7 cellular contexts compared by ENCODE assay signal in genomic region chr1:905071-905749, GRCh38. TPM values are rescaled to one million over a fixed set of nuclear protein-coding genes. Genes with fewer than 3 reads are reported as not detected.
DNase-seq lines count a peak whose midpoint lies in the region; ATAC-seq, FAIRE-seq and TF ChIP-seq lines count a peak whose summit lies in the region.

No MANE protein-coding gene starts in this region.

- 8% methylated on average over 39 of the region's 49 CpGs for WGBS in mesenchymal stem cell
- WGBS in aorta, 2 donors = 6 to 7% methylated on average over 43 to 49 of the region's 49 CpGs

- no peak overlapping the region for H2BK15ac ChIP-seq in mesenchymal stem cell (ENCODE audit: low read depth, poor library complexity, severe bottlenecking)

- H2AK5ac ChIP-seq in mesenchymal stem cell (ENCODE audit: low read length, severe bottlenecking) = no peak overlapping the region

- in situ Hi-C loops in GM13976 (cut with MboI; ENCODE audit: low sequenced_read_pairs, unreplicated experiment) = loop anchor here (10.0 kb wide), 1 partner anchor 60 kb away; the partner anchor contains the start of genes KLHL17 and PLEKHN1

- H2BK120ac ChIP-seq in mesenchymal stem cell (ENCODE audit: low read depth, low read length) = no peak overlapping the region

- H2BK5ac ChIP-seq in mesenchymal stem cell (ENCODE audit: low read depth, low read length, poor library complexity, severe bottlenecking) = no peak overlapping the region

- no peak overlapping the region for H3K4ac ChIP-seq in mesenchymal stem cell (ENCODE audit: low read depth in 1 of 2, low read length in 2 of 2)

- H3K9ac ChIP-seq in mesenchymal stem cell (ENCODE audit: low read length) = peak overlapping the region; percentile 27

- H3K4me1 ChIP-seq in mesenchymal stem cell (ENCODE audit: control insufficient read depth, insufficient read depth, low read depth, low read length) (peaks cover 29% of the 10 kb centered on the region), aorta (ENCODE audit: control insufficient read depth in 1 of 2, insufficient read depth in 2 of 2, low read length in 2 of 2) (no peaks in the 10 kb centered on the region)

- H3K14ac ChIP-seq in mesenchymal stem cell (ENCODE audit: low read length in 2 of 2) = no peak overlapping the region

- H3K36me3 Mint-ChIP-seq in chondrocyte (ENCODE audit: low read depth) = no peaks in the 10 kb centered on the region

- peaks cover 3% of the 10 kb centered on the region for H3K27me3 Mint-ChIP-seq in chondrocyte (ENCODE audit: low read depth)

- H3K4me3 Mint-ChIP-seq in chondrocyte (ENCODE audit: unreplicated experiment) = peak overlapping the region; percentile 73

- peaks cover 0 to 2% of the 10 kb centered on the region in 2 experiments for H3K36me3 ChIP-seq in mesenchymal stem cell (ENCODE audit: control insufficient read depth in 1 of 2, insufficient read depth in 2 of 2, low read depth in 1 of 2, low read length in 2 of 2)
- H3K36me3 ChIP-seq in aorta (ENCODE audit: control insufficient read depth in 1 of 2, insufficient read depth in 2 of 2, low read length in 1 of 2) = no peaks in the 10 kb centered on the region

- peak overlapping the region in 1 of 2 experiments; percentile 22 for H3K18ac ChIP-seq in mesenchymal stem cell (ENCODE audit: low read depth in 1 of 2, low read length in 2 of 2)

- H3K9me3 Mint-ChIP-seq in chondrocyte (ENCODE audit: low read depth) = no peaks in the 10 kb centered on the region

- peaks cover 19 to 21% of the 10 kb centered on the region in 2 experiments for H3K27me3 ChIP-seq in mesenchymal stem cell (ENCODE audit: control insufficient read depth in 1 of 2, insufficient read depth in 1 of 2, low read length in 2 of 2)
- no peaks in the 10 kb centered on the region for H3K27me3 ChIP-seq in aorta (ENCODE audit: control insufficient read depth in 1 of 2, insufficient read depth in 2 of 2, low read length in 1 of 2)

- peak; percentile 79 for DNase-seq in GM13976 (ENCODE audit: low spot score)
- DNase-seq in NCI-H1105 treated with DMSO at 0.1 percent for 48 hours (lab: John Stamatoyannopoulos, UW) = peak; percentile 43
- DNase-seq in chondrocyte (ENCODE audit: low spot score) = peak; percentile 88
- peak; percentile 73 for DNase-seq in mesenchymal stem cell
- DNase-seq in aorta = peak; percentile 79 to 88
- no peak for DNase-seq in RCC 7860 (ENCODE audit: low spot score)

- intact Hi-C loops in aorta (cut with DNase I) = loop anchor here (5.0 to 10.0 kb wide), 3 partner anchors 37 to 160 kb away; partner anchors contain the start of gene NOC2L (in 1 of the 2)

- H2BK12ac ChIP-seq in mesenchymal stem cell (ENCODE audit: low read length in 2 of 2) = peak overlapping the region in 1 of 2 experiments; percentile 7

- H3K27ac ChIP-seq in mesenchymal stem cell (ENCODE audit: low read length, poor library complexity, severe bottlenecking) (no peak overlapping the region), aorta (ENCODE audit: low read depth in 1 of 2, low read length in 2 of 2) (no peak overlapping the region)

- no peak overlapping the region for H4K8ac ChIP-seq in mesenchymal stem cell (ENCODE audit: low read length)

- H3K79me1 ChIP-seq in mesenchymal stem cell (replicated peaks; ENCODE audit: low read length, poor library complexity, severe bottlenecking) = no peaks in the 10 kb centered on the region

- H3K4me1 Mint-ChIP-seq in chondrocyte (ENCODE audit: low read depth) = peaks cover 13% of the 10 kb centered on the region

- TF ChIP-seq CTCF in GM13976 (IDR thresholded peaks at IDR 0.05; ENCODE audit: borderline replicate concordance, control extremely low read depth, extremely low read depth, insufficient read depth, missing control alignments) (no peak), chondrocyte (IDR thresholded peaks at IDR 0.05) (no peak)

- peak; percentile 76 for ATAC-seq in aorta (ENCODE audit: low FRiP score)
- ATAC-seq in GM18519 (IDR thresholded peaks at IDR 0.05; ENCODE audit: low FRiP score, unreplicated experiment) = no peak

- H2AFZ ChIP-seq in mesenchymal stem cell (ENCODE audit: low read depth, low read length) = no peak overlapping the region

- H3K27ac Mint-ChIP-seq in chondrocyte (ENCODE audit: unreplicated experiment) = peak overlapping the region; percentile 57

- H3K4me2 ChIP-seq in mesenchymal stem cell (ENCODE audit: low read length, poor library complexity, severe bottlenecking) = peak overlapping the region; percentile 59

- no peak overlapping the region for H4K91ac ChIP-seq in mesenchymal stem cell (ENCODE audit: low read length)

- H3K23ac ChIP-seq in mesenchymal stem cell (ENCODE audit: low read length in 2 of 2) = no peak overlapping the region

- FAIRE-seq in RCC 7860 (lab: Jason Lieb, UNC) = no peak

- H3K4me3 ChIP-seq in mesenchymal stem cell (ENCODE audit: insufficient read depth in 1 of 2, low read depth in 1 of 2, low read length in 2 of 2) (peak overlapping the region; percentile 23 to 64), aorta (ENCODE audit: low read length in 2 of 2) (no peak overlapping the region)

- H3K9me3 ChIP-seq in mesenchymal stem cell (ENCODE audit: control insufficient read depth, low read length) (no peaks in the 10 kb centered on the region), aorta (ENCODE audit: control insufficient read depth, low read length) (no peaks in the 10 kb centered on the region)

RNA-seq across cellular contexts. Expression of gene SAMD11, which starts 18.5 kb away (rescaled TPM):
- total RNA-seq in chondrocyte (3.1 to 73.8 TPM (median 3.4 TPM) in 3 replicates), aorta (10 to 100 TPM; 30.1 to 44.3 TPM)
- polyA plus RNA-seq in mesenchymal stem cell (2013, experiment 1 of 2) = 2.2 TPM
- polyA plus RNA-seq in mesenchymal stem cell (2013, experiment 2 of 2) = 1.9 TPM
- polyA plus RNA-seq in aorta = 1 to 10 TPM; 2.6 to 7.2 TPM

RNA-seq across cellular contexts. Expression of gene NOC2L, which starts 53.8 kb away (rescaled TPM):
- total RNA-seq in chondrocyte (50.6 to 63.8 TPM (median 52.0 TPM) in 3 replicates), aorta (10 to 100 TPM; 35.8 to 41.4 TPM)
- 32.5 TPM for polyA plus RNA-seq in mesenchymal stem cell (2013, experiment 1 of 2)
- polyA plus RNA-seq in mesenchymal stem cell (2013, experiment 2 of 2) = 33.0 TPM
- 10 to 100 TPM; 17.3 to 55.5 TPM for polyA plus RNA-seq in aorta

RNA-seq across cellular contexts. Expression of gene KLHL17, which starts 55.2 kb away (rescaled TPM):
- 17.4 to 24.3 TPM (median 19.1 TPM) in 3 replicates for total RNA-seq in chondrocyte
- polyA plus RNA-seq in mesenchymal stem cell (2013, experiment 1 of 2) = 11.5 TPM
- polyA plus RNA-seq in mesenchymal stem cell (2013, experiment 2 of 2) = 12.5 TPM
- total RNA-seq in aorta = 10 to 100 TPM; 10.0 to 19.9 TPM
- 10 to 100 TPM in 1 of 2 donors, 1 to 10 TPM in 1; 2.8 to 40.5 TPM for polyA plus RNA-seq in aorta

Comparison
In these comparisons a context has a peak if more than half of its experiments do, and no peak if none do; other contexts are left out.
1. H3K4me3 ChIP-seq: peak in mesenchymal stem cell (2 of 2); none in aorta (0 of 2).